8 cellular contexts compared by ENCODE assay signal in the genomic region with DNA sequence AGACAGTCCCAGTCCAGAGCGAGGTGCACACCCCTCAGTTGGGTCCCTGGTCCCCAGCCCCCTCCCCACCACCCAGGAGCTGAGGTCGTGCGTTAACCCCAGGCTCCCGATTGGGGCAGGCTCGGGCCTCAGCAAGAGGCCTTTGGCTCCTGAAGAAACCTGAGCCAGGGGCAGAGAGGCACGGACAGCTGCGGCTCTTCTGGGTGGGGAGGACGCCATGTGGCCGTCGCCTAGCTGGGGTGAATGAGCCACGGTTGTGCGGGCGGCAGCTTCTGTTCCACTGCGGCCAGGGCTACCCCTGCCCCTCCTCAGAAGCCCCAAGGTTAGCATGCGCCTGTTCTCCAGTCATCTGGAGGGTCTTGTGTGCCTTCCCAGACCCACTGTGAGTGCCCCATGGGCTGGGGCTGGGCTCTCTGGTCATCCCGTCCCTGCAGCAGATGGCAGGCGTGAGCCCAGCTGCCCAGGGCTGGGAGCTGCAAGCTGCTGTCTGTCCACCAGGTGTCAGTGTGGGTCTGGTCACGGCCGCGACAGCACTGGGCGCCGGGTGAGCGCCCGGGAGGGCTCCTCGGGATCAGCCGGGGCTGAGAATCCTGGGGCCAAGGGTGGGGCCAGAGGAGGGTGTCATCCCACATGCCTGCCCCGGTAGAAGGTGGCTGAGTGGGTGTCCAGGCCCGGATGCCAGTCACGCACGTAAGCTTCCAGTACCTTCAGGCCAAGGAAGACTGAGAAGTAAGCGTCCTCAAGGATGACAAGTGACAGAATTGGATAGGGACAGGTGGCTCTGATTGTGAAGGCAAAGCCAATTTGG. TPM values are rescaled to one million over a fixed set of nuclear protein-coding genes. Genes with fewer than 3 reads are reported as not detected.
DNase-seq lines count a peak whose midpoint lies in the region; ATAC-seq and TF ChIP-seq lines count a peak whose summit lies in the region.

No MANE protein-coding gene starts in this region.

- H3K27ac ChIP-seq in AG04450 (ENCODE audit: low read depth, low read length), result no peak overlapping the region
- peak overlapping the region in 1 of 2 experiments; percentile 95; a peak in 2 of 4 replicates for H3K27ac ChIP-seq in SK-N-SH (ENCODE audit: low read depth in 2 of 2, low read length in 1 of 2)
- no peak overlapping the region for H3K27ac ChIP-seq in cardiac muscle cell
- H3K27ac ChIP-seq in psoas muscle, result no peak overlapping the region

- peaks cover 0 to 59% of the 10 kb centered on the region in 2 experiments; a peak in 1 of 4 replicates for H3K4me1 ChIP-seq in SK-N-SH (ENCODE audit: control insufficient read depth in 1 of 2, insufficient read depth in 2 of 2, low read depth in 1 of 2, low read length in 1 of 2)
- H3K4me1 ChIP-seq in cardiac muscle cell (ENCODE audit: low read depth), result no peaks in the 10 kb centered on the region
- no peaks in the 10 kb centered on the region for H3K4me1 ChIP-seq in psoas muscle

- H3K9ac ChIP-seq in SK-N-SH, result no peak overlapping the region

- H4K20me1 ChIP-seq in SK-N-SH (ENCODE audit: insufficient read depth), result no peaks in the 10 kb centered on the region

- CTCF ChIA-PET in AG04450 (lab: Charles Lee), result interaction anchor here (0.5 to 3.9 kb wide), 20 partner anchors 10 to 195 kb away, joined by 3 to 64 read pairs (median 3); partner anchors contain the start of gene SLC6A8
- CTCF ChIA-PET in SK-N-SH (lab: Yijun Ruan, JAX), result interaction anchor here (0.5 to 3.9 kb wide), 50 partner anchors 10 to 599 kb away, joined by 3 to 41 read pairs (median 4); partner anchors contain the start of genes ATP2B3, CCNQ and DUSP9

- DNase-seq in AG04450 (ENCODE audit: low read depth, low spot score), result no peak
- DNase-seq in SK-N-SH, result peak; percentile 88
- peak; percentile 58 for DNase-seq in activated naive CD4-positive, alpha-beta T cell treated with anti-CD3 and anti-CD28 coated beads, Interleukin-2, amount 50 U/mL, for 16 hours
- DNase-seq in cardiac muscle cell (ENCODE audit: low read depth in 1 of 2, low spot score in 1 of 2), result peak; percentile 67 to 70
- peak; percentile 65 to 87 for DNase-seq in psoas muscle

- intact Hi-C loops in psoas muscle (cut with DNase I), result no loop called here

- no peaks in the 10 kb centered on the region for H3K36me3 ChIP-seq in SK-N-SH (replicated peaks in 1 of 2; ENCODE audit: control insufficient read depth in 1 of 2, insufficient read depth in 2 of 2, low read length in 1 of 2)
- H3K36me3 ChIP-seq in cardiac muscle cell, result no peaks in the 10 kb centered on the region
- H3K36me3 ChIP-seq in psoas muscle (ENCODE audit: insufficient read depth in 1 of 2, low read depth in 1 of 2), result no peaks in the 10 kb centered on the region

- H3K79me2 ChIP-seq in SK-N-SH (ENCODE audit: insufficient read depth), result no peaks in the 10 kb centered on the region

- peak; percentile 77 for TF ChIP-seq RAD21 in SK-N-SH (IDR thresholded peaks at IDR 0.05; ENCODE audit: low read length)

- POLR2A ChIA-PET in AG04450 (lab: Yijun Ruan, JAX), result no interaction called here
- POLR2A ChIA-PET in SK-N-SH (lab: Yijun Ruan, JAX), result interaction anchor here (1.7 kb wide), 1 partner anchor 13 kb away, joined by 5 read pairs; no protein-coding TSS in a partner anchor

- no peaks in the 10 kb centered on the region for H3K27me3 ChIP-seq in AG04450 (ENCODE audit: control insufficient read depth, insufficient read depth, low read length)
- H3K27me3 ChIP-seq in SK-N-SH (ENCODE audit: insufficient read depth), result peaks cover 41% of the 10 kb centered on the region
- no peaks in the 10 kb centered on the region for H3K27me3 ChIP-seq in cardiac muscle cell
- H3K27me3 ChIP-seq in psoas muscle (ENCODE audit: insufficient read depth in 3 of 3, low read length in 2 of 3), result peaks cover 0 to 23% (median 2%) of the 10 kb centered on the region in 3 donors

- H2AFZ ChIP-seq in SK-N-SH (ENCODE audit: low read depth), result no peak overlapping the region

- H3F3A ChIP-seq in SK-N-SH (replicated peaks; ENCODE audit: insufficient read depth), result no peaks in the 10 kb centered on the region

- ATAC-seq in GM18517 (IDR thresholded peaks at IDR 0.05; ENCODE audit: unreplicated experiment), result peak; percentile 70
- peak; percentile 68 for ATAC-seq in HG03442 (IDR thresholded peaks at IDR 0.05; ENCODE audit: unreplicated experiment)
- peak; percentile 88 to 97 (median 92) for ATAC-seq in psoas muscle
- ATAC-seq in GM18520 (IDR thresholded peaks at IDR 0.05; ENCODE audit: unreplicated experiment), result no peak

- TF ChIP-seq CTCF in AG04450 (IDR thresholded peaks at IDR 0.05; ENCODE audit: low read depth, low read length), result peak; percentile 83
- peak; percentile 91 for TF ChIP-seq CTCF in SK-N-SH (IDR thresholded peaks at IDR 0.05)
- TF ChIP-seq CTCF in cardiac muscle cell (IDR thresholded peaks at IDR 0.05; ENCODE audit: low read depth, low read length), result peak; percentile 85
- TF ChIP-seq CTCF in psoas muscle (IDR thresholded peaks at IDR 0.05), result peak; percentile 82

- no peaks in the 10 kb centered on the region for H3K9me2 ChIP-seq in SK-N-SH

- H3K4me2 ChIP-seq in SK-N-SH, result no peak overlapping the region

- H3K4me3 ChIP-seq in AG04450 (ENCODE audit: low read depth, low read length) (no peak overlapping the region), SK-N-SH (ENCODE audit: low read depth in 2 of 2, low read length in 1 of 2) (peak overlapping the region in 1 of 2 experiments; percentile 37; a peak in 1 of 4 replicates), cardiac muscle cell (no peak overlapping the region), psoas muscle (no peak overlapping the region)

- TF ChIP-seq EP300 in SK-N-SH (IDR thresholded peaks at IDR 0.05; ENCODE audit: borderline replicate concordance in 1 of 2, low read depth in 1 of 2, low read length in 1 of 2), result no peak

- 48% methylated on average over 5 of the region's 31 CpGs for WGBS in SK-N-SH (ENCODE audit: low lambda C conversion rate)
- 21 to 40% (median 35%) methylated on average over 13 to 31 of the region's 31 CpGs for WGBS in psoas muscle, 3 donors

- H3K9me3 ChIP-seq in AG04450 (ENCODE audit: control insufficient read depth, insufficient read depth, low read length) (no peaks in the 10 kb centered on the region), SK-N-SH (no peaks in the 10 kb centered on the region), cardiac muscle cell (ENCODE audit: low read depth) (no peaks in the 10 kb centered on the region), psoas muscle (no peaks in the 10 kb centered on the region)

TF ChIP-seq in SK-N-SH, 30 proteins besides CTCF, POLR2A, EP300 and RAD21:
- TF ChIP-seq SMC3 (IDR thresholded peaks at IDR 0.05; ENCODE audit: low read depth, low read length), result peak; percentile 84
- peak; percentile 35 for TF ChIP-seq CHD2 (IDR thresholded peaks at IDR 0.05; ENCODE audit: low read length, partially characterized antibody)
- no peak for TF ChIP-seq RXRA (IDR thresholded peaks at IDR 0.05; ENCODE audit: borderline replicate concordance, low read depth)
- TF ChIP-seq RCOR1 (IDR thresholded peaks at IDR 0.05; ENCODE audit: low read length), result 0 out of 2 replicates have a peak, but pooled peaks have one; percentile 43

RNA-seq across cellular contexts. Expression of gene ATP2B3, which starts 21.9 kb away (rescaled TPM):
- polyA plus RNA-seq in AG04450 (2011; rRNA removed), result 0.01 TPM in 1 of 2 replicates, not detected in the other
- not detected in 2 replicates for polyA minus RNA-seq in AG04450 (2011; rRNA and poly(A)+ RNA removed)
- 0.16 and 0.18 TPM in 2 replicates for polyA plus RNA-seq in SK-N-SH (2012; rRNA removed)
- polyA plus RNA-seq in SK-N-SH (2012; cell fraction: cytosol; rRNA removed), result 0.06 and 0.41 TPM in 2 replicates
- polyA plus RNA-seq in SK-N-SH (2012; cell fraction: nucleus; rRNA removed), result 0.38 and 0.42 TPM in 2 replicates
- 0.14 and 0.21 TPM in 2 replicates for total RNA-seq in cardiac muscle cell
- 0.06 and 0.42 TPM in 2 replicates for polyA plus RNA-seq in cardiac muscle cell
- total RNA-seq in psoas muscle, result under 1 TPM in 1 of 4 donors, not detected in 3; 0.04 TPM
- polyA plus RNA-seq in psoas muscle, result under 1 TPM in 2 of 3 donors, not detected in 1; 0.01 TPM

RNA-seq across cellular contexts. Expression of gene BGN, which starts 44.6 kb away (rescaled TPM):
- polyA plus RNA-seq in AG04450 (2011; rRNA removed) (97.2 and 143 TPM in 2 replicates), SK-N-SH (2012; rRNA removed) (15.2 and 28.9 TPM in 2 replicates), cardiac muscle cell (1.0 and 2.2 TPM in 2 replicates), psoas muscle (1 to 10 TPM; 6.7 to 9.9 (median 8.4) TPM)
- polyA minus RNA-seq in AG04450 (2011; rRNA and poly(A)+ RNA removed), result 66.2 and 82.8 TPM in 2 replicates
- 15.1 and 23.4 TPM in 2 replicates for polyA plus RNA-seq in SK-N-SH (2012; cell fraction: cytosol; rRNA removed)
- 14.3 and 14.9 TPM in 2 replicates for polyA plus RNA-seq in SK-N-SH (2012; cell fraction: nucleus; rRNA removed)
- total RNA-seq in cardiac muscle cell (0.54 and 1.9 TPM in 2 replicates), psoas muscle (10 to 100 TPM; 12.6 to 62.4 (median 23.6) TPM)

RNA-seq across cellular contexts. Expression of gene CCNQ, which starts 59.6 kb away (rescaled TPM):
- polyA plus RNA-seq in AG04450 (2011; rRNA removed) (23.6 and 28.1 TPM in 2 replicates), SK-N-SH (2012; rRNA removed) (44.5 and 45.3 TPM in 2 replicates), cardiac muscle cell (36.8 and 37.0 TPM in 2 replicates), psoas muscle (10 to 100 TPM; 47.8 to 53.5 (median 48.6) TPM)
- 15.9 and 17.7 TPM in 2 replicates for polyA minus RNA-seq in AG04450 (2011; rRNA and poly(A)+ RNA removed)
- polyA plus RNA-seq in SK-N-SH (2012; cell fraction: cytosol; rRNA removed), result 29.3 and 41.5 TPM in 2 replicates
- polyA plus RNA-seq in SK-N-SH (2012; cell fraction: nucleus; rRNA removed), result 24.8 and 34.7 TPM in 2 replicates
- total RNA-seq in cardiac muscle cell (28.5 and 33.8 TPM in 2 replicates), psoas muscle (10 to 100 TPM; 17.0 to 34.3 (median 20.6) TPM)
